17 cellular contexts compared by ENCODE assay signal in genomic region chr15:78201281-78202190, GRCh38. TPM values are rescaled to one million over a fixed set of nuclear protein-coding genes. Genes with fewer than 3 reads are reported as not detected.
"Had no signal": no experiment of that assay in that cellular context is flagged by ENCODE, and none has a peak within 500 bp of the region (broad histone marks: within the 10 kb centered on the region; RNA-seq: fewer than 3 reads in every experiment).

No MANE protein-coding gene starts in this region.

- DNase-seq: activated CD4-positive, alpha-beta T cell treated with anti-CD3 and anti-CD28 coated beads, Interleukin-2, amount 50 U/mL, for 1 hour; activated naive CD4-positive, alpha-beta T cell treated with anti-CD3 and anti-CD28 coated beads for 36 hours; foreskin keratinocyte; left colon; natural killer cell; stimulated activated CD4-positive, alpha-beta T cell treated with anti-CD3 and anti-CD28 coated beads, Interleukin-4, amount 100 ng/mL, for 1 hour; stimulated activated CD8-positive, alpha-beta memory T cell treated with anti-CD3 and anti-CD28 coated beads, Interleukin-4, amount 100 ng/mL, for 48 hours; thyroid gland had no signal

- H3K4me1 Mint-ChIP-seq: activated T-helper 17 cell treated with anti-CD3 and anti-CD28 coated beads, Interleukin-2, amount 50 U/mL, for 72 hours; memory B cell; natural killer cell had no signal

- H3K27me3 Mint-ChIP-seq: activated T-helper 17 cell treated with anti-CD3 and anti-CD28 coated beads, Interleukin-2, amount 50 U/mL, for 72 hours; stimulated activated naive CD8-positive, alpha-beta T cell treated with anti-CD3 and anti-CD28 coated beads, Interleukin-15, Interleukin-2, amounts not matched to agents 100 ng/mL and 50 ng/mL, for 24 hours had no signal

- H3K4me3 Mint-ChIP-seq: activated naive CD4-positive, alpha-beta T cell treated with anti-CD3 and anti-CD28 coated beads for 36 hours; activated T-helper 17 cell treated with anti-CD3 and anti-CD28 coated beads, Interleukin-2, amount 50 U/mL, for 72 hours; memory B cell; natural killer cell; stimulated activated naive CD8-positive, alpha-beta T cell treated with anti-CD3 and anti-CD28 coated beads, Interleukin-15, Interleukin-2, amounts not matched to agents 100 ng/mL and 50 ng/mL, for 24 hours; WTC11 had no signal

- H3K9me3 Mint-ChIP-seq: activated naive CD4-positive, alpha-beta T cell treated with anti-CD3 and anti-CD28 coated beads for 36 hours; activated T-helper 17 cell treated with anti-CD3 and anti-CD28 coated beads, Interleukin-2, amount 50 U/mL, for 72 hours; memory B cell; natural killer cell; stimulated activated naive CD8-positive, alpha-beta T cell treated with anti-CD3 and anti-CD28 coated beads, Interleukin-15, Interleukin-2, amounts not matched to agents 100 ng/mL and 50 ng/mL, for 24 hours; WTC11 had no signal

- H3K36me3 ChIP-seq: thyroid gland, vagina had no signal

- H3K27me3 ChIP-seq: thyroid gland, vagina had no signal

- H3K27ac Mint-ChIP-seq: activated naive CD4-positive, alpha-beta T cell treated with anti-CD3 and anti-CD28 coated beads for 36 hours; memory B cell; natural killer cell; stimulated activated naive CD8-positive, alpha-beta T cell treated with anti-CD3 and anti-CD28 coated beads, Interleukin-15, Interleukin-2, amounts not matched to agents 100 ng/mL and 50 ng/mL, for 24 hours had no signal

- H3K4me3 ChIP-seq: thyroid gland, vagina had no signal

- H3K4me1 ChIP-seq: foreskin keratinocyte had no signal

- H3K36me3 Mint-ChIP-seq: memory B cell, natural killer cell, WTC11 had no signal

- ATAC-seq: activated T-helper 17 cell treated with anti-CD3 and anti-CD28 coated beads, Interleukin-2, amount 50 U/mL, for 72 hours; foreskin keratinocyte; left colon; WTC11 had no signal

- H3K9me3 ChIP-seq: thyroid gland, vagina had no signal

- H3K27ac ChIP-seq: foreskin keratinocyte, thyroid gland, vagina had no signal

RNA-seq across cellular contexts. Expression of gene ACSBG1, which starts 32.8 kb away (rescaled TPM):
- total RNA-seq: activated naive CD4-positive, alpha-beta T cell treated with anti-CD3 and anti-CD28 coated beads for 36 hours; activated T-helper 17 cell treated with anti-CD3 and anti-CD28 coated beads, Interleukin-2, amount 50 U/mL, for 72 hours; astrocyte; endothelial cell of umbilical vein; foreskin keratinocyte; omental fat pad; T-helper 1 cell treated with Interleukin-12 subunit alpha and Interleukin-12 subunit beta and Interleukin-4 antibody, amounts not matched to agents 30 ng/mL and 1 ng/mL, for 36 hours; thyroid gland had no signal
- polyA plus RNA-seq: endothelial cell of umbilical vein had no signal
